In genomic region chr16:836822-837221, GRCh38 we compare ENCODE assay signal across 13 cellular contexts. TPM values are rescaled to one million over a fixed set of nuclear protein-coding genes. Genes with fewer than 3 reads are reported as not detected.
"Had no signal": no experiment of that assay in that cellular context is flagged by ENCODE, and none has a peak within 500 bp of the region (broad histone marks: within the 10 kb centered on the region; RNA-seq: fewer than 3 reads in every experiment).

No MANE protein-coding gene starts in this region.

RNA-seq across cellular contexts. Expression of gene GNG13, which starts 36.3 kb away (rescaled TPM):
- total RNA-seq: stomach, subcutaneous adipose tissue, suprapubic skin, temporal lobe, testis, thoracic aorta, thyroid gland, tibial nerve, upper lobe of left lung, upper lobe of right lung, urinary bladder, uterus, vagina had no signal
- polyA plus RNA-seq: stomach, urinary bladder had no signal
